Comparison of ENCODE assay signal across 1 cellular context in genomic region chr3:3177861-3178497, GRCh38.
TF ChIP-seq lines count a peak whose summit lies in the region.

No MANE protein-coding gene starts in this region.

TF ChIP-seq in GM23338, 12 proteins besides CTCF, POLR2A, EP300 and RAD21 (continued from another document):
- no peak for TF ChIP-seq ZNF462 (CRISPR knock-in tag; IDR thresholded peaks at IDR 0.05)
- TF ChIP-seq ZNF331 (CRISPR knock-in tag; IDR thresholded peaks at IDR 0.05; ENCODE audit: low read depth): no peak
- TF ChIP-seq REST (IDR thresholded peaks at IDR 0.05; ENCODE audit: unreplicated experiment): no peak
TF ChIP-seq in GM23338: peak in this region for 0.
